ENCODE assay signal across 1 cellular context in genomic region chr5:140564196-140565023, GRCh38.
TF ChIP-seq lines count a peak whose summit lies in the region.

APBB3 (minus strand) TSS chr5:140564598; CDS start chr5:140564245, 353 bp downstream.
SLC35A4 (plus strand) TSS chr5:140564828; CDS start chr5:140567170, 2,342 bp downstream.

TF ChIP-seq in GM12878, 131 proteins besides CTCF, POLR2A, EP300 and RAD21 (continued from another document and continues in another):
- peak; percentile 93 for TF ChIP-seq ATF2 (IDR thresholded peaks at IDR 0.05; ENCODE audit: low read length)
- TF ChIP-seq HSF1 (IDR thresholded peaks at IDR 0.05; ENCODE audit: low read depth, low read length) = no peak
- TF ChIP-seq CBX3 (IDR thresholded peaks at IDR 0.05; ENCODE audit: borderline replicate concordance, low read depth) = no peak
- no peak for TF ChIP-seq BRCA1 (IDR thresholded peaks at IDR 0.05; ENCODE audit: low read depth, low read length)
- TF ChIP-seq SMAD1 (IDR thresholded peaks at IDR 0.05; ENCODE audit: low read depth, partially characterized antibody) = no peak
- TF ChIP-seq RFX5 (IDR thresholded peaks at IDR 0.05; ENCODE audit: low read depth, low read length) = no peak; the same call in 1 of the 2 replicates
- peak; percentile 62 for TF ChIP-seq TCF3 (IDR thresholded peaks at IDR 0.05; ENCODE audit: borderline replicate concordance, insufficient read depth, low read depth, low read length)
- TF ChIP-seq ESRRA (IDR thresholded peaks at IDR 0.05; ENCODE audit: low read length) = no peak
- no peak; the same call in 1 of the 2 replicates for TF ChIP-seq FOXM1 (IDR thresholded peaks at IDR 0.05; ENCODE audit: low read depth, low read length)
- 0 out of 2 replicates have a peak, but pooled peaks have one; percentile 51 for TF ChIP-seq CHD1 (IDR thresholded peaks at IDR 0.05; ENCODE audit: low read depth, low read length)
- 0 out of 2 replicates have a peak, but pooled peaks have one; percentile 53 for TF ChIP-seq PML (IDR thresholded peaks at IDR 0.05; ENCODE audit: low read length)
- no peak for TF ChIP-seq IRF4 (IDR thresholded peaks at IDR 0.05; ENCODE audit: low read depth, low read length)
- TF ChIP-seq MEF2A (IDR thresholded peaks at IDR 0.05; ENCODE audit: insufficient read depth, low read depth, low read length) = no peak
- TF ChIP-seq IKZF1 (conservative IDR thresholded peaks at IDR 0.05) = peak; percentile 90
- no peak for TF ChIP-seq NFXL1 (IDR thresholded peaks at IDR 0.05; ENCODE audit: borderline replicate concordance)
- peak; percentile 34; the same call in 1 of the 2 replicates for TF ChIP-seq PAX5 (IDR thresholded peaks at IDR 0.05; ENCODE audit: borderline replicate concordance, low read depth, low read length)
- peak in 1 of 2 experiments; percentile 30; a peak in 1 of 4 replicates for TF ChIP-seq IKZF2 (IDR thresholded peaks at IDR 0.05)
- TF ChIP-seq E2F4 (IDR thresholded peaks at IDR 0.05; ENCODE audit: low read depth, low read length) = no peak
- no peak for TF ChIP-seq SUPT20H (IDR thresholded peaks at IDR 0.05; ENCODE audit: borderline replicate concordance, control insufficient read depth, low read depth, low read length)
- peak; percentile 97 for TF ChIP-seq NBN (IDR thresholded peaks at IDR 0.05)
- TF ChIP-seq HDAC6 (IDR thresholded peaks at IDR 0.05; ENCODE audit: unreplicated experiment) = no peak
- peak; percentile 99 for TF ChIP-seq CREM (IDR thresholded peaks at IDR 0.05; ENCODE audit: low read depth)
- TF ChIP-seq TARDBP (IDR thresholded peaks at IDR 0.05; ENCODE audit: borderline replicate concordance) = peak; percentile 66; the same call in 1 of the 2 replicates
- peak; percentile 91 for TF ChIP-seq NR2C1 (IDR thresholded peaks at IDR 0.05)
- peak; percentile 91 for TF ChIP-seq MAX (IDR thresholded peaks at IDR 0.05; ENCODE audit: low read depth, low read length)
- peak; percentile 73 for TF ChIP-seq HCFC1 (IDR thresholded peaks at IDR 0.05; ENCODE audit: low read length)
- TF ChIP-seq SUZ12 (IDR thresholded peaks at IDR 0.05; ENCODE audit: unreplicated experiment) = no peak
- TF ChIP-seq EGR1 (IDR thresholded peaks at IDR 0.05; ENCODE audit: borderline replicate concordance in 1 of 2, low read depth in 2 of 2, low read length in 2 of 2) = peak in 1 of 2 experiments; percentile 86; a peak in 1 of 3 replicates
- TF ChIP-seq ZNF592 (IDR thresholded peaks at IDR 0.05) = no peak
- peak; percentile 85 for TF ChIP-seq RELB (IDR thresholded peaks at IDR 0.05; ENCODE audit: low read depth)
- TF ChIP-seq BCLAF1 (IDR thresholded peaks at IDR 0.05) = no peak
- no peak for TF ChIP-seq CEBPZ (IDR thresholded peaks at IDR 0.05; ENCODE audit: low read depth, low read length)
- peak; percentile 90 for TF ChIP-seq JUND (IDR thresholded peaks at IDR 0.05; ENCODE audit: low read depth, low read length)
- TF ChIP-seq SP1 (IDR thresholded peaks at IDR 0.05; ENCODE audit: low read depth, low read length) = peak; percentile 73
- peak; percentile 99 for TF ChIP-seq CREB1 (IDR thresholded peaks at IDR 0.05; ENCODE audit: low read depth)
- TF ChIP-seq MTA2 (IDR thresholded peaks at IDR 0.05; ENCODE audit: low read depth) = peak; percentile 74; the same call in 1 of the 2 replicates
- TF ChIP-seq RB1 (IDR thresholded peaks at IDR 0.05; ENCODE audit: borderline replicate concordance) = no peak; the same call in 1 of the 2 replicates
- TF ChIP-seq ZNF24 (IDR thresholded peaks at IDR 0.05) = no peak
- no peak for TF ChIP-seq NFIC (IDR thresholded peaks at IDR 0.05; ENCODE audit: low read depth, low read length)
- no peak for TF ChIP-seq NFYA (IDR thresholded peaks at IDR 0.05; ENCODE audit: borderline replicate concordance, low read depth, low read length)
- peak; percentile 66 for TF ChIP-seq IRF5 (IDR thresholded peaks at IDR 0.05; ENCODE audit: borderline replicate concordance)
- TF ChIP-seq MYC (IDR thresholded peaks at IDR 0.05; ENCODE audit: insufficient read depth, insufficient read length, insufficient replicate concordance, low read length, severe bottlenecking) = no peak
- peak; percentile 59; the same call in 1 of the 2 replicates for TF ChIP-seq SIN3A (IDR thresholded peaks at IDR 0.05; ENCODE audit: low read depth, low read length)
- TF ChIP-seq TAF1 (IDR thresholded peaks at IDR 0.05; ENCODE audit: borderline replicate concordance, low read depth, low read length) = peak; percentile 90; the same call in 1 of the 2 replicates
- TF ChIP-seq SIX5 (IDR thresholded peaks at IDR 0.05; ENCODE audit: low read depth, low read length, severe bottlenecking) = peak; percentile 45
- no peak for TF ChIP-seq SREBF1 (IDR thresholded peaks at IDR 0.05; ENCODE audit: low read length)
- no peak for TF ChIP-seq ZZZ3 (IDR thresholded peaks at IDR 0.05; ENCODE audit: control insufficient read depth, insufficient read length, low read depth)
